In genomic region chr1:2381741-2382620, GRCh38 we compare ENCODE assay signal across 8 cellular contexts. TPM values are rescaled to one million over a fixed set of nuclear protein-coding genes. Genes with fewer than 3 reads are reported as not detected.
DNase-seq lines count a peak whose midpoint lies in the region; ATAC-seq and TF ChIP-seq lines count a peak whose summit lies in the region.

No MANE protein-coding gene starts in this region.

- H3K27me3 ChIP-seq in left lung, result no peaks in the 10 kb centered on the region

- H3K36me3 ChIP-seq in left lung, result no peaks in the 10 kb centered on the region

- intact Hi-C loops in left lung (cut with DNase I), result loop anchor here (2.0 to 10.0 kb wide), 2 partner anchors 187 kb away; partner anchors contain the start of gene FAAP20 (in 2 of the 2)

- H3K4me3 ChIP-seq in left lung, result no peak overlapping the region

- peaks cover 4 to 6% of the 10 kb centered on the region in 2 donors for H3K4me1 ChIP-seq in left lung

- DNase-seq in NCI-H446 (lab: John Stamatoyannopoulos, UW) (peak; percentile 64 to 82), NCI-H446 treated with DMSO at 0.1 percent for 48 hours (lab: John Stamatoyannopoulos, UW) (no peak), cerebellar cortex (ENCODE audit: low spot score) (peak; percentile 76), left lung (peak; percentile 82 to 97)
- peak; percentile 70 to 73 for DNase-seq in activated CD4-positive, alpha-beta T cell treated with anti-CD3 and anti-CD28 coated beads for 24 hours (ENCODE audit: low read depth in 2 of 2)
- DNase-seq in stimulated activated CD4-positive, alpha-beta T cell treated with anti-CD3 and anti-CD28 coated beads, Interleukin-4, amount 100 ng/mL, for 4 hours, result peak; percentile 63 to 79

- TF ChIP-seq CTCF in LNCAP (IDR thresholded peaks at IDR 0.05) (peak; percentile 97), left lung (IDR thresholded peaks at IDR 0.05) (peak; percentile 87 to 95)

- H3K9me3 ChIP-seq in left lung, result no peaks in the 10 kb centered on the region

- no peak overlapping the region for H3K27ac ChIP-seq in left lung

- peak; percentile 98 for ATAC-seq in left lung
- ATAC-seq in GM18520 (IDR thresholded peaks at IDR 0.05; ENCODE audit: unreplicated experiment), result no peak

RNA-seq across cellular contexts. Expression of gene MORN1, which starts 9.4 kb away (rescaled TPM):
- total RNA-seq in left lung, result 1 to 10 TPM; 7.5 to 9.8 TPM

RNA-seq across cellular contexts. Expression of gene RER1, which starts 9.7 kb away (rescaled TPM):
- total RNA-seq in left lung, result 100 to 1,000 TPM; 163 to 167 TPM

RNA-seq across cellular contexts. Expression of gene PEX10, which starts 30.4 kb away (rescaled TPM):
- 10 to 100 TPM; 14.3 to 16.3 TPM for total RNA-seq in left lung
